9 cellular contexts compared by ENCODE assay signal in the genomic region with DNA sequence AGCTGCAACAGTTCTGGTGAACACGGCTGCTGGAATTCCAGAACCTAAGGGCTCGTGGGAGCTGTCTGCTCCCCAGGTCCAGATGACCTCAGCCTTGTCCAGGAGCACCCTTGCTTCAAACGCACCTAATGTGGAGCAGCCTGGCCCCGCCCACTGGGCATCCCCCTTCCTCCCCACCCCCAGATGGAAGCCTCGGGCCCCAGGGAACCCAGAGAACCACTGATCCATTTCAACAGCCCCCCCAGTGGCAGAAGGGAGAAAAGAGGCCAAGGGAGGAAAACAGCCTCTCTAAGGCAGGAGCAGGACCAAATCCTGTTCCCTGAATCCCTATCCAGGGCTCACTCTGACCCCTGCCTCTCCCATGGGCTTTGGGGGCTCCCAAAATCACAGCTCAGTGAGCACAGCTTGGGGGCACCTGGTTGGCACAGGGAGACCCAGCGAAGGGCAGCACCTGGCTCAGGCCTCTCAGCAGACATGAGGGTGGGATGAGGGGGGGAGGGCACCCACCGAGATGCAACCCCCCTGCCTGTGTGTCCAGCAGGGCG. TPM values are rescaled to one million over a fixed set of nuclear protein-coding genes. Genes with fewer than 3 reads are reported as not detected.
DNase-seq lines count a peak whose midpoint lies in the region; ATAC-seq, FAIRE-seq and TF ChIP-seq lines count a peak whose summit lies in the region.
"Had no signal": no experiment of that assay in that cellular context is flagged by ENCODE, and none has a peak within 500 bp of the region (broad histone marks: within the 10 kb centered on the region; RNA-seq: fewer than 3 reads in every experiment).

No MANE protein-coding gene starts in this region.

- H4K5ac ChIP-seq in H1 (ENCODE audit: insufficient read length, low read depth, low read length), result no peak overlapping the region

- H3K79me2 ChIP-seq in H1 (ENCODE audit: control insufficient read depth in 1 of 2, insufficient read depth in 2 of 2, low read length in 2 of 2), result no peaks in the 10 kb centered on the region
- no peaks in the 10 kb centered on the region for H3K79me2 ChIP-seq in smooth muscle cell (ENCODE audit: low read depth)

- H4K8ac ChIP-seq in H1 (ENCODE audit: extremely low read depth, insufficient read depth, low read length), result peak overlapping the region; percentile 81; the same call in 1 of the 2 replicates

- no peak for TF ChIP-seq EP300 in H1 (IDR thresholded peaks at IDR 0.05; ENCODE audit: borderline replicate concordance in 1 of 2, low read depth in 2 of 2, low read length in 2 of 2)

- no peak overlapping the region for H3K56ac ChIP-seq in H1 (replicated peaks; ENCODE audit: insufficient read length, low read depth, low read length)

- H3K9ac ChIP-seq in H1 (replicated peaks in 1 of 4; ENCODE audit: extremely low read depth in 1 of 4, low read depth in 3 of 4, low read length in 3 of 4) (no peak overlapping the region), smooth muscle cell (ENCODE audit: low read depth) (no peak overlapping the region)

- TF ChIP-seq RAD21 in H1 (IDR thresholded peaks at IDR 0.05 in 1 of 2, conservative IDR thresholded peaks at IDR 0.05 in 1 of 2; ENCODE audit: low read depth in 2 of 2, low read length in 2 of 2), result peak in 1 of 2 experiments; percentile 35; a peak in 2 of 4 replicates

- no peaks in the 10 kb centered on the region for H3K23me2 ChIP-seq in H1 (ENCODE audit: low read depth, low read length)

- no peak overlapping the region for H2AK5ac ChIP-seq in H1 (ENCODE audit: low read depth, low read length)

- peak overlapping the region; percentile 60 for H3K18ac ChIP-seq in H1 (ENCODE audit: extremely low read depth, low read length)

- H4K91ac ChIP-seq in H1 (replicated peaks; ENCODE audit: insufficient read length, low read length), result no peak overlapping the region

- peak overlapping the region; percentile 63; the same call in 1 of the 2 replicates for H2BK12ac ChIP-seq in H1 (ENCODE audit: low read depth, low read length)

- no peak overlapping the region for H3K4ac ChIP-seq in H1 (replicated peaks; ENCODE audit: insufficient read length, low read depth, low read length)

- H2AFZ ChIP-seq in H1 (ENCODE audit: low read length), result no peak overlapping the region
- no peak overlapping the region for H2AFZ ChIP-seq in smooth muscle cell (ENCODE audit: low read depth)

- 0 out of 2 replicates have a peak overlapping the region, but pooled peaks have one; percentile 53 for H2BK15ac ChIP-seq in H1 (ENCODE audit: low read length)

- H3K9me3 ChIP-seq in H1 (ENCODE audit: insufficient read depth in 2 of 2, low read depth in 1 of 2, low read length in 1 of 2) (no peaks in the 10 kb centered on the region), smooth muscle cell (replicated peaks; ENCODE audit: low read depth) (no peaks in the 10 kb centered on the region)

- H3K4me2 ChIP-seq in H1 (ENCODE audit: insufficient read depth in 1 of 2, low read depth in 2 of 2, low read length in 2 of 2) (no peak overlapping the region), smooth muscle cell (no peak overlapping the region)

- H3K14ac ChIP-seq in H1 (ENCODE audit: insufficient read length), result no peak overlapping the region

- WGBS in H1 (ENCODE audit: extremely low coverage in 1 of 2, insufficient coverage in 1 of 2, insufficient read length in 1 of 2, insufficient replicate concordance in 2 of 2, low coverage in 1 of 2, low lambda C conversion rate in 2 of 2, missing lambda C conversion rate in 1 of 2), 2 experiments, result 75% methylated on average over 6 of the region's 8 CpGs; no CpG with 5 or more reads in 1 of the 2 experiments
- 73% methylated on average over 8 of the region's 8 CpGs for WGBS in smooth muscle cell (ENCODE audit: low lambda C conversion rate)

- no peaks in the 10 kb centered on the region for H3F3A ChIP-seq in smooth muscle cell (ENCODE audit: low read depth)

- H3K4me1 ChIP-seq in H1 (replicated peaks in 1 of 4; ENCODE audit: control insufficient read depth in 3 of 4, insufficient read depth in 4 of 4, low read length in 3 of 4) (peaks cover 0 to 15% (median 4%) of the 10 kb centered on the region in 4 experiments; a peak in 4 of 7 replicates), smooth muscle cell (ENCODE audit: low read depth) (peaks cover 7% of the 10 kb centered on the region)

- no peaks in the 10 kb centered on the region for H3K36me3 ChIP-seq in H1 (ENCODE audit: control insufficient read depth in 2 of 4, insufficient read depth in 4 of 4, low read length in 3 of 4)
- H3K36me3 ChIP-seq in smooth muscle cell (ENCODE audit: low read depth), result no peaks in the 10 kb centered on the region

- ATAC-seq in HG03378 (IDR thresholded peaks at IDR 0.05; ENCODE audit: unreplicated experiment), result no peak

- no peak overlapping the region for H2BK5ac ChIP-seq in H1 (ENCODE audit: low read depth, low read length)

- TF ChIP-seq POLR2A in H1 (IDR thresholded peaks at IDR 0.05; ENCODE audit: control extremely low read depth in 1 of 2, low read depth in 2 of 2, low read length in 2 of 2), result no peak

- H3K4me3 ChIP-seq in H1 (ENCODE audit: extremely low read depth in 1 of 4, insufficient read depth in 2 of 4, low read depth in 3 of 4, low read length in 4 of 4) (no peak overlapping the region), smooth muscle cell (no peak overlapping the region)

- CTCF ChIA-PET in H1 (lab: Charles Lee; ENCODE audit: partially characterized antibody), result interaction anchor here (0.7 to 4.7 kb wide), 8 partner anchors 11 to 70 kb away, joined by 3 to 32 read pairs (median 4); no protein-coding TSS in a partner anchor

- H3K79me1 ChIP-seq in H1 (ENCODE audit: low read depth, low read length), result no peaks in the 10 kb centered on the region

- H2BK120ac ChIP-seq in H1 (replicated peaks; ENCODE audit: low read depth, low read length), result no peak overlapping the region

- DNase-seq in GM19239 (ENCODE audit: insufficient read length, low spot score) (no peak), UCSD-AML1 (lab: John Stamatoyannopoulos, UW; ENCODE audit: unreplicated experiment) (peak; percentile 67), H1 (ENCODE audit: low read depth in 1 of 2, low spot score in 2 of 2) (peak in 1 of 2 experiments; percentile 66), smooth muscle cell (lab: John Stamatoyannopoulos, UW; ENCODE audit: unreplicated experiment) (no peak), HuH-7.5 (ENCODE audit: low spot score) (no peak), NOMO-1 (lab: John Stamatoyannopoulos, UW; ENCODE audit: unreplicated experiment in 2 of 2) (no peak)
- DNase-seq in stimulated activated CD8-positive, alpha-beta memory T cell treated with anti-CD3 and anti-CD28 coated beads, Interleukin-12 subunit alpha, Interleukin-12 subunit beta, amount 100 ng/mL, for 4 hours (ENCODE audit: low read depth), result peak; percentile 50
- DNase-seq: H9 had no signal

- FAIRE-seq in GM19239 (lab: Jason Lieb, UNC) (peak; percentile 84), H1 (lab: Jason Lieb, UNC) (no peak)

- POLR2A ChIA-PET in H1 (lab: Charles Lee; ENCODE audit: partially characterized antibody), result interaction anchor here (0.5 kb wide), 1 partner anchor 202 kb away, joined by 3 read pairs; no protein-coding TSS in a partner anchor

- H3K27ac ChIP-seq in H1 (ENCODE audit: low read depth, low read length) (no peak overlapping the region), smooth muscle cell (ENCODE audit: low read depth) (no peak overlapping the region)

- H3K27me3 ChIP-seq in H1 (replicated peaks in 1 of 4; ENCODE audit: control insufficient read depth in 3 of 4, extremely low read depth in 1 of 4, insufficient read depth in 3 of 4, low read length in 3 of 4), result no peaks in the 10 kb centered on the region; a peak in 2 of 7 replicates
- H3K27me3 ChIP-seq in smooth muscle cell (ENCODE audit: low read depth), result peaks cover 4% of the 10 kb centered on the region

- TF ChIP-seq CTCF in H1 (IDR thresholded peaks at IDR 0.05; ENCODE audit: control extremely low read depth in 1 of 3, insufficient read depth in 1 of 3, low read depth in 1 of 3, low read length in 3 of 3) (peak; percentile 31 to 55 (median 38); a peak in 3 of 4 replicates), smooth muscle cell (IDR thresholded peaks at IDR 0.05; ENCODE audit: borderline replicate concordance, insufficient read depth, poor library complexity, severe bottlenecking) (no peak)

- H4K20me1 ChIP-seq in H1 (replicated peaks in 1 of 2; ENCODE audit: control insufficient read depth in 1 of 2, insufficient read depth in 2 of 2, low read length in 2 of 2) (no peaks in the 10 kb centered on the region), smooth muscle cell (ENCODE audit: low read depth) (no peaks in the 10 kb centered on the region)

- no peak overlapping the region for H3K23ac ChIP-seq in H1 (ENCODE audit: insufficient read length)

- H2BK20ac ChIP-seq in H1 (ENCODE audit: low read length), result no peak overlapping the region

TF ChIP-seq in H1, 55 proteins besides CTCF, POLR2A, EP300 and RAD21:
- TF ChIP-seq HDAC2 (IDR thresholded peaks at IDR 0.05; ENCODE audit: borderline replicate concordance in 1 of 2, low read depth in 2 of 2, low read length in 2 of 2) (no peak), CBX5 (IDR thresholded peaks at IDR 0.05; ENCODE audit: low read depth, low read length) (no peak), JUND (IDR thresholded peaks at IDR 0.05; ENCODE audit: low read length) (no peak), SRF (IDR thresholded peaks at IDR 0.05; ENCODE audit: low read depth, low read length) (no peak)
TF ChIP-seq in H1: peak in this region for 0.

RNA-seq across cellular contexts. Expression of gene CYTH4, which starts 1.2 kb away (rescaled TPM):
- total RNA-seq in H1 (2021; fragmentation: NEBNext Ultra II Directional; extraction: Animal tissue kit (Norgen Biotek cat#: 25700)), result not detected in 2 replicates
- 0.08 and 0.09 TPM in 2 replicates for polyA plus RNA-seq in H1 (2011; rRNA removed)
- 0.43 TPM for polyA plus RNA-seq in H1 (2011; cell fraction: cytosol; rRNA removed)
- polyA plus RNA-seq in H1 (2011; cell fraction: nucleus; rRNA removed), result 0.16 TPM
- polyA plus RNA-seq in H1 (2012, experiment 1 of 2), result 0.07 to 0.11 TPM in 2 of 4 replicates, not detected in the others
- not detected for polyA plus RNA-seq in H1 (2012, experiment 2 of 2)
- polyA plus RNA-seq in H1 (2013, experiment 1 of 2), result 0.02 TPM
- polyA plus RNA-seq in H1 (2013, experiment 2 of 2), result 0.04 TPM
- polyA minus RNA-seq in H1 (2011; rRNA and poly(A)+ RNA removed), result 0.10 TPM in 1 of 2 replicates, not detected in the other
- polyA minus RNA-seq in H1 (2011; cell fraction: cytosol; rRNA and poly(A)+ RNA removed), result not detected
- not detected for polyA minus RNA-seq in H1 (2011; cell fraction: nucleus; rRNA and poly(A)+ RNA removed)
- total RNA-seq in smooth muscle cell, result not detected in 2 replicates
- not detected in 2 replicates for polyA plus RNA-seq in smooth muscle cell
- total RNA-seq: H9 had no signal

RNA-seq across cellular contexts. Expression of gene RAC2, which starts 39.4 kb away (rescaled TPM):
- 2.1 and 2.3 TPM in 2 replicates for total RNA-seq in H1 (2021; fragmentation: NEBNext Ultra II Directional; extraction: Animal tissue kit (Norgen Biotek cat#: 25700))
- 4.3 and 6.1 TPM in 2 replicates for polyA plus RNA-seq in H1 (2011; rRNA removed)
- polyA plus RNA-seq in H1 (2011; cell fraction: cytosol; rRNA removed), result 1.5 TPM
- polyA plus RNA-seq in H1 (2011; cell fraction: nucleus; rRNA removed), result 6.4 TPM
- 1.6 to 3.7 TPM (median 2.8 TPM) in 4 replicates for polyA plus RNA-seq in H1 (2012, experiment 1 of 2)
- 1.8 TPM for polyA plus RNA-seq in H1 (2012, experiment 2 of 2)
- polyA plus RNA-seq in H1 (2013, experiment 1 of 2), result 4.4 TPM
- polyA plus RNA-seq in H1 (2013, experiment 2 of 2), result 4.1 TPM
- polyA minus RNA-seq in H1 (2011; rRNA and poly(A)+ RNA removed), result 1.7 and 2.9 TPM in 2 replicates
- 3.2 TPM for polyA minus RNA-seq in H1 (2011; cell fraction: cytosol; rRNA and poly(A)+ RNA removed)
- 3.7 TPM for polyA minus RNA-seq in H1 (2011; cell fraction: nucleus; rRNA and poly(A)+ RNA removed)
- total RNA-seq in smooth muscle cell, result 3.6 and 6.5 TPM in 2 replicates
- 3.3 and 4.0 TPM in 2 replicates for polyA plus RNA-seq in smooth muscle cell

Comparison
In these comparisons a context has a peak if more than half of its experiments do, and no peak if none do; other contexts are left out.
1. DNase-seq: peak in UCSD-AML1 (single experiment) and stimulated activated CD8-positive, alpha-beta memory T cell treated with anti-CD3 and anti-CD28 coated beads, Interleukin-12 subunit alpha, Interleukin-12 subunit beta, amount 100 ng/mL, for 4 hours (single experiment); none in GM19239 (single experiment), smooth muscle cell (single experiment), HuH-7.5 (single experiment) and NOMO-1 (0 of 2).